1 cellular context compared by ENCODE assay signal in genomic region chr17:76966486-76967181, GRCh38.
TF ChIP-seq lines count a peak whose summit lies in the region.

No MANE protein-coding gene starts in this region.

TF ChIP-seq in H1, 55 proteins besides CTCF, POLR2A, EP300 and RAD21:
- no peak for TF ChIP-seq SIRT6 (IDR thresholded peaks at IDR 0.05; ENCODE audit: low read length)
- TF ChIP-seq KDM5A (IDR thresholded peaks at IDR 0.05; ENCODE audit: low read length): no peak
- no peak for TF ChIP-seq SP4 (IDR thresholded peaks at IDR 0.05; ENCODE audit: low read length)
- TF ChIP-seq SUZ12 (IDR thresholded peaks at IDR 0.05; ENCODE audit: low read length): no peak
- TF ChIP-seq CHD2 (IDR thresholded peaks at IDR 0.05; ENCODE audit: low read length): no peak
- no peak for TF ChIP-seq JUN (IDR thresholded peaks at IDR 0.05; ENCODE audit: low read depth, low read length)
- no peak for TF ChIP-seq PHF8 (conservative IDR thresholded peaks at IDR 0.05; ENCODE audit: low read depth, low read length)
- TF ChIP-seq SIX5 (IDR thresholded peaks at IDR 0.05; ENCODE audit: low read depth, low read length): no peak
- no peak for TF ChIP-seq HDAC6 (IDR thresholded peaks at IDR 0.05; ENCODE audit: low read depth, low read length)
- no peak for TF ChIP-seq NRF1 (IDR thresholded peaks at IDR 0.05; ENCODE audit: low read depth, low read length)
- TF ChIP-seq JUND (IDR thresholded peaks at IDR 0.05; ENCODE audit: low read length): no peak
- no peak for TF ChIP-seq RFX5 (IDR thresholded peaks at IDR 0.05; ENCODE audit: borderline replicate concordance, low read depth, low read length)
- TF ChIP-seq MAFK (IDR thresholded peaks at IDR 0.05; ENCODE audit: low read depth, low read length): no peak
- TF ChIP-seq RXRA (IDR thresholded peaks at IDR 0.05; ENCODE audit: insufficient read depth, low read depth, low read length): no peak
- no peak for TF ChIP-seq EZH2 (IDR thresholded peaks at IDR 0.05; ENCODE audit: low read depth, low read length, severe bottlenecking)
- no peak for TF ChIP-seq SP2 (IDR thresholded peaks at IDR 0.05; ENCODE audit: low read length)
- no peak for TF ChIP-seq SAP30 (IDR thresholded peaks at IDR 0.05; ENCODE audit: insufficient read depth, insufficient replicate concordance, low read length)
